Comparison of ENCODE assay signal across 6 cellular contexts in genomic region chr9:137606005-137606601, GRCh38. TPM values are rescaled to one million over a fixed set of nuclear protein-coding genes. Genes with fewer than 3 reads are reported as not detected.
A peak's percentile ranks its signal among the peaks of the same experiment; 100 is the strongest.
DNase-seq lines count a peak whose midpoint lies in the region; ATAC-seq, FAIRE-seq and TF ChIP-seq lines count a peak whose summit lies in the region.

No MANE protein-coding gene starts in this region.

- H3K79me2 ChIP-seq in K562 (ENCODE audit: control insufficient read depth, insufficient read depth, low read length): peaks cover 16% of the 10 kb centered on the region

- H3K9me1 ChIP-seq in K562 (ENCODE audit: control insufficient read depth, insufficient read depth, low read length): no peaks in the 10 kb centered on the region

- no peaks in the 10 kb centered on the region for H3K36me3 ChIP-seq in K562 (ENCODE audit: control insufficient read depth, insufficient read depth, low read length)

- H3K9me3 Mint-ChIP-seq in nephron: no peaks in the 10 kb centered on the region

- TF ChIP-seq CTCF in K562 (IDR thresholded peaks at IDR 0.05 in 2 of 3, conservative IDR thresholded peaks at IDR 0.05 in 1 of 3; ENCODE audit: insufficient read depth in 2 of 3, low read depth in 1 of 3, low read length in 3 of 3) (no peak), nephron (IDR thresholded peaks at IDR 0.05; ENCODE audit: unreplicated experiment in 3 of 3) (no peak)

- peak overlapping the region; percentile 75 to 80 (median 76) for H3K4me3 Mint-ChIP-seq in nephron

- CTCF ChIA-PET in K562 (lab: Yijun Ruan, JAX; ENCODE audit: low intra/inter-chr PET ratio): no interaction called here

- H3K4me3 ChIP-seq in K562: peak overlapping the region; percentile 74

- no peak for TF ChIP-seq EP300 in K562 (IDR thresholded peaks at IDR 0.05; ENCODE audit: low read length)

- no peaks in the 10 kb centered on the region for H3K27me3 ChIP-seq in K562 (ENCODE audit: control insufficient read depth in 2 of 2, insufficient read depth in 2 of 2, low read length in 2 of 2)

- H3K4me2 ChIP-seq in K562 (ENCODE audit: insufficient read depth, low read length): peak overlapping the region; percentile 71

- peaks cover 21 to 44% of the 10 kb centered on the region in 2 experiments; a peak in 4 of 5 replicates for H3K4me1 ChIP-seq in K562 (replicated peaks in 1 of 2; ENCODE audit: control insufficient read depth in 2 of 2, insufficient read depth in 2 of 2, low read length in 2 of 2)

- H3K27ac Mint-ChIP-seq in nephron: no peak overlapping the region

- H3K9ac ChIP-seq in K562 (ENCODE audit: insufficient read depth in 1 of 2, low read depth in 2 of 2, low read length in 2 of 2): peak overlapping the region; percentile 79 to 96; a peak in 3 of 4 replicates

- peaks cover 7% of the 10 kb centered on the region; the same call in 1 of the 2 replicates for H4K20me1 ChIP-seq in K562 (replicated peaks; ENCODE audit: control insufficient read depth, insufficient read depth, low read length)

- no TSS peak for BruUV-seq in K562 (replicated peaks; lab: Mats Ljungman, UMichigan)

- DNase-seq in K562 (ENCODE audit: extremely low read depth in 1 of 4, low spot score in 3 of 4): no peak
- DNase-seq in sciatic nerve (ENCODE audit: low spot score): no peak
- DNase-seq in Kasumi-1 (lab: John Stamatoyannopoulos, UW): no peak

- no peaks in the 10 kb centered on the region for H3K36me3 Mint-ChIP-seq in nephron (ENCODE audit: low read depth)

- 11% methylated on average over 25 of the region's 57 CpGs for WGBS in K562 (ENCODE audit: insufficient coverage, low coverage, missing lambda C conversion rate)

- intact Hi-C loops in K562 (cut with micrococcal nuclease) (no loop called here), sciatic nerve (cut with DNase I) (loop anchor here (1.0 kb wide), 1 partner anchor 23 kb away; no protein-coding TSS in a partner anchor)

- peak overlapping the region; percentile 92; the same call in 1 of the 2 replicates for H2AFZ ChIP-seq in K562 (ENCODE audit: low read depth, low read length)

- ATAC-seq in GM18861 (IDR thresholded peaks at IDR 0.05; ENCODE audit: unreplicated experiment) (peak; percentile 2), HG03139 (IDR thresholded peaks at IDR 0.05; ENCODE audit: unreplicated experiment) (peak; percentile 10), K562 (peak; percentile 28), sciatic nerve (no peak)

- H3K9me3 ChIP-seq in K562 (replicated peaks; ENCODE audit: control insufficient read depth, insufficient read depth, low read depth, low read length): no peaks in the 10 kb centered on the region

- peaks cover 11% of the 10 kb centered on the region for H3K4me1 Mint-ChIP-seq in nephron

- peak overlapping the region; percentile 88 for H3K27ac ChIP-seq in K562 (ENCODE audit: extremely low read depth, low read depth, low read length)

- no peak for TF ChIP-seq POLR2A in K562 (conservative IDR thresholded peaks at IDR 0.05)

- FAIRE-seq in K562 (lab: Jason Lieb, UNC): peak; percentile 32

- POLR2A ChIA-PET in K562 (lab: Yijun Ruan, JAX): interaction anchor here (1.3 kb wide), 1 partner anchor 17 kb away, joined by 4 read pairs; no protein-coding TSS in a partner anchor

- in situ Hi-C loops in K562 (cut with MboI): no loop called here

- no peak for TF ChIP-seq RAD21 in K562 (CRISPR knock-in tag; conservative IDR thresholded peaks at IDR 0.05 in 1 of 2, IDR thresholded peaks at IDR 0.05 in 1 of 2)

- peaks cover 13% of the 10 kb centered on the region for H3K27me3 Mint-ChIP-seq in nephron (ENCODE audit: low read depth)

RNA-seq across cellular contexts. Expression of gene ARRDC1, which starts 0.6 kb away (rescaled TPM):
- 63.1 and 259 TPM in 2 replicates for total RNA-seq in K562 (2011; cell fraction: chromatin; rRNA removed; ENCODE audit: low replicate concordance)
- 190 and 191 TPM in 2 replicates for total RNA-seq in K562 (2011; cell fraction: nucleolus; rRNA removed)
- total RNA-seq in K562 (2011; cell fraction: nucleoplasm; rRNA removed): 87.1 and 99.6 TPM in 2 replicates
- 33.7 and 37.2 TPM in 2 replicates for total RNA-seq in K562 (2014; rRNA removed)
- total RNA-seq in K562 (2014; rRNA removed; fragmentation: Illumina TruSeq; extraction: Trizol): 4.1 and 5.8 TPM in 2 replicates
- total RNA-seq in K562 (2015; rRNA removed; fragmentation: Illumina TruSeq; extraction: Trizol): 10.4 and 14.9 TPM in 2 replicates
- 32.2 and 32.5 TPM in 2 replicates for total RNA-seq in K562 (2021)
- 24.5 and 34.0 TPM in 2 replicates for polyA plus RNA-seq in K562 (2011; rRNA removed)
- 36.0 and 79.6 TPM in 2 replicates for polyA plus RNA-seq in K562 (2011; cell fraction: cytosol; rRNA removed)
- polyA plus RNA-seq in K562 (2011; cell fraction: nucleus; rRNA removed): 220 and 374 TPM in 2 replicates
- polyA plus RNA-seq in K562 (2012): 26.1 and 37.6 TPM in 2 replicates
- 18.6 and 24.3 TPM in 2 replicates for polyA plus RNA-seq in K562 (2014; fragmentation: Illumina TruSeq; extraction: Trizol)
- polyA plus RNA-seq in K562 (2014; fragmentation: Nextera tagmentation; extraction: Ambion mirVana): under 1 TPM; 0.21 to 0.63 TPM
- polyA plus RNA-seq in K562 (2014; rRNA removed): 45.3 and 47.0 TPM in 2 replicates
- 9.5 and 12.2 TPM in 2 replicates for polyA minus RNA-seq in K562 (2011; rRNA and poly(A)+ RNA removed)
- polyA minus RNA-seq in K562 (2011; cell fraction: cytosol; rRNA and poly(A)+ RNA removed): 14.6 and 18.9 TPM in 2 replicates
- 40.5 and 60.7 TPM in 2 replicates for polyA minus RNA-seq in K562 (2011; cell fraction: nucleus; rRNA and poly(A)+ RNA removed)
- 30.6 TPM for total RNA-seq in sciatic nerve

RNA-seq across cellular contexts. Expression of gene EHMT1, which starts 12.7 kb away (rescaled TPM):
- 167 and 212 TPM in 2 replicates for total RNA-seq in K562 (2011; cell fraction: chromatin; rRNA removed; ENCODE audit: low replicate concordance)
- 102 and 111 TPM in 2 replicates for total RNA-seq in K562 (2011; cell fraction: nucleolus; rRNA removed)
- total RNA-seq in K562 (2011; cell fraction: nucleoplasm; rRNA removed): 119 and 135 TPM in 2 replicates
- total RNA-seq in K562 (2014; rRNA removed) (63.8 and 69.8 TPM in 2 replicates), K562 (2014; rRNA removed; fragmentation: Illumina TruSeq; extraction: Trizol) (25.6 and 31.9 TPM in 2 replicates), K562 (2015; rRNA removed; fragmentation: Illumina TruSeq; extraction: Trizol) (41.4 and 42.8 TPM in 2 replicates), K562 (2021) (76.0 and 80.3 TPM in 2 replicates), sciatic nerve (104 TPM)
- polyA plus RNA-seq in K562 (2011; rRNA removed) (26.9 and 31.3 TPM in 2 replicates), K562 (2014; fragmentation: Illumina TruSeq; extraction: Trizol) (36.4 and 44.9 TPM in 2 replicates), K562 (2014; fragmentation: Nextera tagmentation; extraction: Ambion mirVana) (1 to 10 TPM; 2.2 to 3.8 TPM), K562 (2014; rRNA removed) (48.9 and 59.2 TPM in 2 replicates)
- polyA plus RNA-seq in K562 (2011; cell fraction: cytosol; rRNA removed): 24.1 and 49.2 TPM in 2 replicates
- polyA plus RNA-seq in K562 (2011; cell fraction: nucleus; rRNA removed): 85.2 and 132 TPM in 2 replicates
- polyA plus RNA-seq in K562 (2012): 38.1 and 40.2 TPM in 2 replicates
- 46.2 and 56.3 TPM in 2 replicates for polyA minus RNA-seq in K562 (2011; rRNA and poly(A)+ RNA removed)
- polyA minus RNA-seq in K562 (2011; cell fraction: cytosol; rRNA and poly(A)+ RNA removed): 46.2 and 48.9 TPM in 2 replicates
- 35.8 and 47.0 TPM in 2 replicates for polyA minus RNA-seq in K562 (2011; cell fraction: nucleus; rRNA and poly(A)+ RNA removed)

RNA-seq across cellular contexts. Expression of gene ZMYND19, which starts 15.8 kb away (rescaled TPM):
- total RNA-seq in K562 (2011; cell fraction: chromatin; rRNA removed; ENCODE audit: low replicate concordance): 64.8 and 136 TPM in 2 replicates
- total RNA-seq in K562 (2011; cell fraction: nucleolus; rRNA removed): 82.2 and 86.9 TPM in 2 replicates
- 72.2 and 86.4 TPM in 2 replicates for total RNA-seq in K562 (2011; cell fraction: nucleoplasm; rRNA removed)
- 71.7 and 91.1 TPM in 2 replicates for total RNA-seq in K562 (2014; rRNA removed)
- 25.8 and 29.0 TPM in 2 replicates for total RNA-seq in K562 (2014; rRNA removed; fragmentation: Illumina TruSeq; extraction: Trizol)
- 53.8 and 54.1 TPM in 2 replicates for total RNA-seq in K562 (2015; rRNA removed; fragmentation: Illumina TruSeq; extraction: Trizol)
- 80.9 and 86.7 TPM in 2 replicates for total RNA-seq in K562 (2021)
- polyA plus RNA-seq in K562 (2011; rRNA removed): 38.8 and 44.0 TPM in 2 replicates
- polyA plus RNA-seq in K562 (2011; cell fraction: cytosol; rRNA removed): 44.8 and 62.0 TPM in 2 replicates
- polyA plus RNA-seq in K562 (2011; cell fraction: nucleus; rRNA removed): 169 and 210 TPM in 2 replicates
- polyA plus RNA-seq in K562 (2012): 34.1 and 42.5 TPM in 2 replicates
- 33.6 and 44.3 TPM in 2 replicates for polyA plus RNA-seq in K562 (2014; fragmentation: Illumina TruSeq; extraction: Trizol)
- 1 to 10 TPM; 1.0 to 2.4 TPM for polyA plus RNA-seq in K562 (2014; fragmentation: Nextera tagmentation; extraction: Ambion mirVana)
- 71.0 and 71.7 TPM in 2 replicates for polyA plus RNA-seq in K562 (2014; rRNA removed)
- polyA minus RNA-seq in K562 (2011; rRNA and poly(A)+ RNA removed): 13.9 and 22.3 TPM in 2 replicates
- polyA minus RNA-seq in K562 (2011; cell fraction: cytosol; rRNA and poly(A)+ RNA removed): 23.8 and 30.1 TPM in 2 replicates
- 27.6 and 35.2 TPM in 2 replicates for polyA minus RNA-seq in K562 (2011; cell fraction: nucleus; rRNA and poly(A)+ RNA removed)
- 15.6 TPM for total RNA-seq in sciatic nerve

RNA-seq across cellular contexts. Expression of gene DPH7, which starts 27.4 kb away (rescaled TPM):
- total RNA-seq in K562 (2011; cell fraction: chromatin; rRNA removed; ENCODE audit: low replicate concordance): 207 and 328 TPM in 2 replicates
- 176 and 183 TPM in 2 replicates for total RNA-seq in K562 (2011; cell fraction: nucleolus; rRNA removed)
- total RNA-seq in K562 (2011; cell fraction: nucleoplasm; rRNA removed): 193 and 208 TPM in 2 replicates
- total RNA-seq in K562 (2014; rRNA removed): 49.7 and 54.8 TPM in 2 replicates
- total RNA-seq in K562 (2014; rRNA removed; fragmentation: Illumina TruSeq; extraction: Trizol): 25.5 and 31.8 TPM in 2 replicates
- total RNA-seq in K562 (2015; rRNA removed; fragmentation: Illumina TruSeq; extraction: Trizol): 30.8 and 31.4 TPM in 2 replicates
- 53.0 and 54.0 TPM in 2 replicates for total RNA-seq in K562 (2021)
- polyA plus RNA-seq in K562 (2011; rRNA removed): 56.1 and 64.2 TPM in 2 replicates
- polyA plus RNA-seq in K562 (2011; cell fraction: cytosol; rRNA removed): 42.3 and 50.6 TPM in 2 replicates
- polyA plus RNA-seq in K562 (2011; cell fraction: nucleus; rRNA removed): 337 and 348 TPM in 2 replicates
- 32.2 and 49.3 TPM in 2 replicates for polyA plus RNA-seq in K562 (2012)
- 37.1 and 41.3 TPM in 2 replicates for polyA plus RNA-seq in K562 (2014; fragmentation: Illumina TruSeq; extraction: Trizol)
- 10 to 100 TPM; 13.9 to 21.4 TPM for polyA plus RNA-seq in K562 (2014; fragmentation: Nextera tagmentation; extraction: Ambion mirVana)
- 65.5 and 68.6 TPM in 2 replicates for polyA plus RNA-seq in K562 (2014; rRNA removed)
- polyA minus RNA-seq in K562 (2011; rRNA and poly(A)+ RNA removed): 24.1 and 28.0 TPM in 2 replicates
- polyA minus RNA-seq in K562 (2011; cell fraction: cytosol; rRNA and poly(A)+ RNA removed): 10.1 and 16.2 TPM in 2 replicates
- 42.9 and 65.3 TPM in 2 replicates for polyA minus RNA-seq in K562 (2011; cell fraction: nucleus; rRNA and poly(A)+ RNA removed)
- total RNA-seq in sciatic nerve: 33.1 TPM

RNA-seq across cellular contexts. Expression of gene MRPL41, which starts 54.4 kb away (rescaled TPM):
- total RNA-seq in K562 (2011; cell fraction: chromatin; rRNA removed; ENCODE audit: low replicate concordance): 2.1 and 9.1 TPM in 2 replicates
- total RNA-seq in K562 (2011; cell fraction: nucleolus; rRNA removed): 19.8 and 28.3 TPM in 2 replicates
- 9.6 and 10.5 TPM in 2 replicates for total RNA-seq in K562 (2011; cell fraction: nucleoplasm; rRNA removed)
- 239 and 259 TPM in 2 replicates for total RNA-seq in K562 (2014; rRNA removed)
- 9.2 and 11.6 TPM in 2 replicates for total RNA-seq in K562 (2014; rRNA removed; fragmentation: Illumina TruSeq; extraction: Trizol)
- 54.9 and 58.3 TPM in 2 replicates for total RNA-seq in K562 (2015; rRNA removed; fragmentation: Illumina TruSeq; extraction: Trizol)
- 146 and 158 TPM in 2 replicates for total RNA-seq in K562 (2021)
- polyA plus RNA-seq in K562 (2011; rRNA removed): 21.6 and 23.7 TPM in 2 replicates
- 35.6 and 169 TPM in 2 replicates for polyA plus RNA-seq in K562 (2011; cell fraction: cytosol; rRNA removed)
- polyA plus RNA-seq in K562 (2011; cell fraction: nucleus; rRNA removed): 18.9 and 28.4 TPM in 2 replicates
- polyA plus RNA-seq in K562 (2012): 75.7 and 99.4 TPM in 2 replicates
- 10.4 and 32.9 TPM in 2 replicates for polyA plus RNA-seq in K562 (2014; fragmentation: Illumina TruSeq; extraction: Trizol)
- polyA plus RNA-seq in K562 (2014; fragmentation: Nextera tagmentation; extraction: Ambion mirVana): 1 to 10 TPM; 2.6 to 4.1 TPM
- polyA plus RNA-seq in K562 (2014; rRNA removed): 184 and 216 TPM in 2 replicates
- polyA minus RNA-seq in K562 (2011; rRNA and poly(A)+ RNA removed): 1.7 and 3.9 TPM in 2 replicates
- polyA minus RNA-seq in K562 (2011; cell fraction: cytosol; rRNA and poly(A)+ RNA removed): 21.6 and 22.5 TPM in 2 replicates
- polyA minus RNA-seq in K562 (2011; cell fraction: nucleus; rRNA and poly(A)+ RNA removed): 4.7 and 8.7 TPM in 2 replicates
- total RNA-seq in sciatic nerve: 61.1 TPM
